Comparison of ENCODE assay signal across 3 cellular contexts in genomic region chr5:174901336-174901735, GRCh38.
"Had no signal": no experiment of that assay in that cellular context is flagged by ENCODE, and none has a peak within 500 bp of the region (broad histone marks: within the 10 kb centered on the region; RNA-seq: fewer than 3 reads in every experiment).

No MANE protein-coding gene starts in this region.

- H3K4me3 ChIP-seq: GM12878 had no signal

- ATAC-seq: GM12878 had no signal

- DNase-seq: GDM1, GF-D8 had no signal
